3 cellular contexts compared by ENCODE assay signal in the genomic region with DNA sequence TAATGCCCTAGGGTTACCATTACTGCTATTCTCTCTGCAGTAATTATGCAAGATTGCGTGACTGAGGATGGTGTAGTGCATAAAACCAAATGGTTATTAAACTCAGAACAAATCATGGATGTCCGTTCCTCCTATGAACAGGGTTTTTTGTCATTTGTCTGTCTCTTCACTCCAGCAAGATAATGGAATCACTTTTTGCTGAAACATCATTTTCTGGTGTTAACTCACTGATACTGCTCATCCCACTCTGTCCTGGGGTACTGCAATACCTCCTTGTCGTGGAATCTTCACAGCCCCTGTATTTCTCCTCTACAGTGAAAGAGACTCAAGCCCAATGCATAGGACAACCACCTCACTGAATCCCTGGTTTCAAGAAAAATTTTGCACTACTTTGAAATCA.
A peak's percentile ranks its signal among the peaks of the same experiment; 100 is the strongest.
TF ChIP-seq lines count a peak whose summit lies in the region.

No MANE protein-coding gene starts in this region.

TF ChIP-seq in HepG2, 621 proteins besides CTCF, POLR2A, EP300 and RAD21:
- TF ChIP-seq GTF3A (CRISPR knock-in tag; conservative IDR thresholded peaks at IDR 0.05) (no peak), MAFF (IDR thresholded peaks at IDR 0.05; ENCODE audit: low read depth, low read length) (peak; percentile 91), ATF7 (IDR thresholded peaks at IDR 0.05) (no peak), ATF7 (CRISPR knock-in tag; IDR thresholded peaks at IDR 0.05) (no peak), DNMT3B (CRISPR knock-in tag; conservative IDR thresholded peaks at IDR 0.05) (no peak), MAFK (conservative IDR thresholded peaks at IDR 0.05 in 1 of 2, IDR thresholded peaks at IDR 0.05 in 1 of 2; ENCODE audit: low read length in 2 of 2) (peak; percentile 90 to 92), SPEN (CRISPR knock-in tag; IDR thresholded peaks at IDR 0.05; ENCODE audit: low read depth) (no peak), GABPA (IDR thresholded peaks at IDR 0.05; ENCODE audit: low read depth, low read length) (no peak), GABPA (CRISPR knock-in tag; IDR thresholded peaks at IDR 0.05; ENCODE audit: low read depth) (no peak), NFIC (IDR thresholded peaks at IDR 0.05; ENCODE audit: low read length) (no peak)

TF ChIP-seq in IMR-90, 13 proteins besides CTCF, POLR2A, EP300 and RAD21:
- no peak for TF ChIP-seq MAZ (IDR thresholded peaks at IDR 0.05; ENCODE audit: borderline replicate concordance, low read depth, low read length)
- peak; percentile 55; the same call in 1 of the 2 replicates for TF ChIP-seq MAFK (IDR thresholded peaks at IDR 0.05; ENCODE audit: low read depth, low read length)

TF ChIP-seq in K562, 482 proteins besides CTCF, POLR2A, EP300 and RAD21:
- no peak for TF ChIP-seq WHSC1 (IDR thresholded peaks at IDR 0.05; ENCODE audit: low read length)
- peak; percentile 39; the same call in 1 of the 2 replicates for TF ChIP-seq ZNF316 (IDR thresholded peaks at IDR 0.05)
- TF ChIP-seq SRSF3 (IDR thresholded peaks at IDR 0.05; ENCODE audit: insufficient read depth, low read length) = no peak
- TF ChIP-seq MAFG (tag; conservative IDR thresholded peaks at IDR 0.05) = 0 out of 2 replicates have a peak, but pooled peaks have one; percentile 42
TF ChIP-seq in K562: peak in this region for 2.
